In genomic region chr14:53956427-53957201, GRCh38 we compare ENCODE assay signal across 8 cellular contexts. TPM values are rescaled to one million over a fixed set of nuclear protein-coding genes. Genes with fewer than 3 reads are reported as not detected.
DNase-seq lines count a peak whose midpoint lies in the region; ATAC-seq, FAIRE-seq and TF ChIP-seq lines count a peak whose summit lies in the region.

TSS of gene BMP4 (minus strand) at chr14:53956825. CDS start at chr14:53952222, 4,603 bp downstream.

- H3K9me3 ChIP-seq in HepG2 (ENCODE audit: low read length) (no peaks in the 10 kb centered on the region), thoracic aorta (no peaks in the 10 kb centered on the region)

- DNase-seq in GM13977 (ENCODE audit: low spot score) (peak; percentile 64), NCI-H774 (lab: John Stamatoyannopoulos, UW) (peak; percentile 19), dermis blood vessel endothelial cell (peak; percentile 76), HepG2 (ENCODE audit: low spot score) (peak; percentile 82), thoracic aorta (ENCODE audit: low spot score) (peak; percentile 56), NCI-H510A (lab: John Stamatoyannopoulos, UW) (no peak), NCI-H446 treated with DMSO at 0.1 percent for 48 hours (lab: John Stamatoyannopoulos, UW) (no peak)

- peaks cover 57% of the 10 kb centered on the region for H3K79me2 ChIP-seq in HepG2 (ENCODE audit: insufficient read depth, low read length)

- TF ChIP-seq POLR2A in HepG2 (IDR thresholded peaks at IDR 0.05; ENCODE audit: insufficient read depth in 1 of 2, low read depth in 2 of 2, low read length in 2 of 2), result peak; percentile 58 to 93

- TF ChIP-seq EP300 in HepG2 (IDR thresholded peaks at IDR 0.05; ENCODE audit: low read depth in 2 of 2, low read length in 2 of 2), result peak in 1 of 2 experiments; percentile 26; a peak in 1 of 4 replicates
- TF ChIP-seq EP300 in HepG2 (CRISPR knock-in tag; IDR thresholded peaks at IDR 0.05; ENCODE audit: borderline replicate concordance), result no peak; the same call in 1 of the 2 replicates

- 2% methylated on average over 35 of the region's 45 CpGs for WGBS in HepG2 (ENCODE audit: low lambda C conversion rate)

- H4K20me1 ChIP-seq in HepG2 (ENCODE audit: insufficient read depth, low read length), result peaks cover 9% of the 10 kb centered on the region; the same call in 1 of the 2 replicates

- H3K4me3 ChIP-seq in HepG2 (replicated peaks in 1 of 3; ENCODE audit: insufficient read depth in 1 of 3, low read depth in 2 of 3, low read length in 3 of 3), result peak within 1 kb of the TSS; percentile 87 to 92 (median 90)
- H3K4me3 ChIP-seq in thoracic aorta, result peak within 1 kb of the TSS; percentile 79

- in situ Hi-C loops in GM13977 (cut with MboI; ENCODE audit: low pct_unique_long_range_greater_than_20kb, low sequenced_read_pairs, unreplicated experiment) (no loop called here), HepG2 (cut with HindIII; ENCODE audit: extremely low pct_ligation_motif_present, low pct_unique_long_range_greater_than_20kb) (loop anchor here (5.0 to 10.0 kb wide), 3 partner anchors 221 to 388 kb away; no protein-coding TSS in a partner anchor)

- H3K36me3 ChIP-seq in HepG2 (replicated peaks in 1 of 2; ENCODE audit: control insufficient read depth in 1 of 2, insufficient read depth in 2 of 2, low read length in 2 of 2) (peaks cover 7 to 16% of the 10 kb centered on the region in 2 experiments), thoracic aorta (no peaks in the 10 kb centered on the region)

- TF ChIP-seq RAD21 in HepG2 (CRISPR knock-in tag; IDR thresholded peaks at IDR 0.05), result peak; percentile 50; the same call in 1 of the 2 replicates

- CTCF ChIA-PET in HepG2 (lab: Yijun Ruan, JAX; ENCODE audit: low intra/inter-chr PET ratio, low total read pairs), result interaction anchor here (1.7 kb wide), 1 partner anchor 219 kb away, joined by 8 read pairs; no protein-coding TSS in a partner anchor

- H3K4me1 ChIP-seq in HepG2 (ENCODE audit: insufficient read depth, low read length) (peaks cover 61% of the 10 kb centered on the region), thoracic aorta (ENCODE audit: control insufficient read depth in 1 of 2, low read depth in 2 of 2) (peaks cover 4 to 27% of the 10 kb centered on the region in 2 donors)

- H3K27ac ChIP-seq in HepG2 (ENCODE audit: extremely low read length, insufficient read depth, low read length) (peak within 1 kb of the TSS; percentile 85), thoracic aorta (peak within 1 kb of the TSS; percentile 80 to 89)

- peak within 1 kb of the TSS; percentile 4 for H2AFZ ChIP-seq in HepG2 (ENCODE audit: low read length)

- H3K4me2 ChIP-seq in HepG2 (ENCODE audit: low read depth, low read length), result peak within 1 kb of the TSS; percentile 75

- TF ChIP-seq CTCF in GM13977 (IDR thresholded peaks at IDR 0.05; ENCODE audit: extremely low read depth, insufficient read depth, missing control alignments) (no peak), HepG2 (CRISPR knock-in tag; IDR thresholded peaks at IDR 0.05) (peak; percentile 49), thoracic aorta (IDR thresholded peaks at IDR 0.05) (no peak)

- peak within 1 kb of the TSS; percentile 93 for H3K9ac ChIP-seq in HepG2 (ENCODE audit: insufficient read depth, low read depth, low read length)

- POLR2A ChIA-PET in HepG2 (lab: Yijun Ruan, JAX), result interaction anchor here (0.5 to 9.7 kb wide), 33 partner anchors 9 to 548 kb away, joined by 3 to 163 read pairs (median 5); no protein-coding TSS in a partner anchor

- no peak for FAIRE-seq in HepG2 (lab: Jason Lieb, UNC)

- H3K27me3 ChIP-seq in HepG2 (ENCODE audit: control insufficient read depth in 1 of 2, insufficient read depth in 2 of 2, low read length in 2 of 2), result no peaks in the 10 kb centered on the region; a peak in 1 of 5 replicates
- H3K27me3 ChIP-seq in thoracic aorta (replicated peaks; ENCODE audit: insufficient read depth), result no peaks in the 10 kb centered on the region

- ATAC-seq in HepG2 (peak; percentile 79), thoracic aorta (ENCODE audit: insufficient number of reproducible peaks, low FRiP score, low read depth) (no peak), GM21515 (IDR thresholded peaks at IDR 0.05; ENCODE audit: unreplicated experiment) (no peak)

- intact Hi-C loops in HepG2 (cut with micrococcal nuclease; ENCODE audit: unreplicated experiment), result loop anchor here (1.0 to 5.0 kb wide), 7 partner anchors 92 to 396 kb away; no protein-coding TSS in a partner anchor

- no TSS peak for BruUV-seq in HepG2 (replicated peaks; lab: Mats Ljungman, UMichigan)

TF ChIP-seq in HepG2, 621 proteins besides CTCF, POLR2A, EP300 and RAD21 (continues in another document):
- TF ChIP-seq TRIM24 (CRISPR knock-in tag; IDR thresholded peaks at IDR 0.05) (no peak), IRF2 (CRISPR knock-in tag; IDR thresholded peaks at IDR 0.05) (no peak; the same call in 1 of the 2 replicates), ZBTB4 (CRISPR knock-in tag; IDR thresholded peaks at IDR 0.05; ENCODE audit: borderline replicate concordance) (peak; percentile 73; the same call in 1 of the 2 replicates), ZNF224 (CRISPR knock-in tag; IDR thresholded peaks at IDR 0.05) (no peak), ZSCAN12 (CRISPR knock-in tag; IDR thresholded peaks at IDR 0.05) (peak; percentile 87; the same call in 1 of the 2 replicates), STAT6 (CRISPR knock-in tag; IDR thresholded peaks at IDR 0.05; ENCODE audit: borderline replicate concordance) (no peak)

RNA-seq across cellular contexts. Expression of gene BMP4, which starts in this region (rescaled TPM):
- total RNA-seq in dermis blood vessel endothelial cell (67.3 and 162 TPM in 2 replicates), HepG2 (2016; rRNA removed; fragmentation: Illumina TruSeq; extraction: Trizol) (42.0 and 56.4 TPM in 2 replicates), thoracic aorta (10 to 100 TPM; 23.7 to 26.9 TPM)
- total RNA-seq in HepG2 (2016; cell fraction: cytosol; rRNA removed; fragmentation: Illumina TruSeq; extraction: Trizol; ENCODE audit: low read depth), result 35.6 and 35.9 TPM in 2 replicates
- 41.4 and 55.4 TPM in 2 replicates for total RNA-seq in HepG2 (2016; cell fraction: insoluble cytoplasmic fraction; rRNA removed; fragmentation: Illumina TruSeq; extraction: Trizol)
- total RNA-seq in HepG2 (2016; cell fraction: membrane; rRNA removed; fragmentation: Illumina TruSeq; extraction: Trizol), result 49.1 and 51.5 TPM in 2 replicates
- 49.7 and 53.7 TPM in 2 replicates for total RNA-seq in HepG2 (2016; cell fraction: nucleus; rRNA removed; fragmentation: Illumina TruSeq; extraction: Trizol)
- polyA plus RNA-seq in HepG2 (2011; rRNA removed), result 160 and 169 TPM in 2 replicates
- 138 and 170 TPM in 2 replicates for polyA plus RNA-seq in HepG2 (2011; cell fraction: cytosol; rRNA removed)
- polyA plus RNA-seq in HepG2 (2011; cell fraction: nucleus; rRNA removed), result 131 and 155 TPM in 2 replicates
- polyA plus RNA-seq in HepG2 (2012), result 107 and 149 TPM in 2 replicates
- 19.3 and 21.3 TPM in 2 replicates for polyA plus RNA-seq in HepG2 (2016; cell fraction: cytosol; fragmentation: Illumina TruSeq; extraction: Trizol; ENCODE audit: low read depth)
- 65.3 and 66.1 TPM in 2 replicates for polyA plus RNA-seq in HepG2 (2016; cell fraction: insoluble cytoplasmic fraction; fragmentation: Illumina TruSeq; extraction: Trizol; ENCODE audit: low read depth)
- polyA plus RNA-seq in HepG2 (2016; cell fraction: membrane; fragmentation: Illumina TruSeq; extraction: Trizol; ENCODE audit: low read depth), result 36.6 and 42.0 TPM in 2 replicates
- polyA plus RNA-seq in HepG2 (2016; cell fraction: nucleus; fragmentation: Illumina TruSeq; extraction: Trizol; ENCODE audit: insufficient read depth, low read depth), result 127 and 132 TPM in 2 replicates
- polyA minus RNA-seq in HepG2 (2011; rRNA and poly(A)+ RNA removed; ENCODE audit: low replicate concordance), result 184 TPM in 1 of 2 replicates, not detected in the other
- polyA minus RNA-seq in HepG2 (2011; cell fraction: cytosol; rRNA and poly(A)+ RNA removed), result 61.4 and 78.3 TPM in 2 replicates
- polyA minus RNA-seq in HepG2 (2011; cell fraction: nucleus; rRNA and poly(A)+ RNA removed), result 94.6 and 96.1 TPM in 2 replicates

Comparison
In these comparisons a context has a peak if more than half of its experiments do, and no peak if none do; other contexts are left out.
1. DNase-seq: peak in GM13977 (single experiment), NCI-H774 (single experiment), dermis blood vessel endothelial cell (single experiment), HepG2 (single experiment) and thoracic aorta (single experiment); none in NCI-H510A (single experiment) and NCI-H446 treated with DMSO at 0.1 percent for 48 hours (single experiment).